In the genomic region with DNA sequence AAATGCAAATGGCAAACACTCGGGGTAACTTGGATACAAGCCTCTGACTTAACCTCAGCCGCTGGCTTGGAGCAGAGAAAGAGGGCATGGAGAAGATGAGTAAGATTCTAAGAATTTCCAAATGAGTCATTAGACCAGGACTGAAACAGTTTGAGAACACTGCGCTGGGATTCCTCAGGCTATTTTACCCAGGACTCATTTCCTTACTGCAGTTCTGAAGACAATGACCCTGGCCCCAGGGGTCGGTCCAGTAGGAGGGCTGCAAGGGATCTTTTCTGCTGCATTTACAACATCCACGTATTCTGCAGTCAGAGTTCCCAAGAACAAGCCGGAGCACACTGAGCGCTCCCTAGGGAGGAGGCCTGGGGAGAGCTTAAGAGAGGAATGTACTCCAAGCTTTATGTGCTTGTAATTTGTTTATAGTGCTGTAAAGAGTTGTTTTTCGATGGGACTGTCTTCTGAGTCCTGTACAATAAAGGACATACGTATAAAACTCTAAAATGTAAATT, we compare ENCODE assay signal across 2 cellular contexts.
TF ChIP-seq lines count a peak whose summit lies in the region.

No MANE protein-coding gene starts in this region.

TF ChIP-seq in IMR-90, 13 proteins besides CTCF, POLR2A, EP300 and RAD21:
- no peak for TF ChIP-seq CHD1 (IDR thresholded peaks at IDR 0.05; ENCODE audit: low read depth, low read length)
- TF ChIP-seq FOS (IDR thresholded peaks at IDR 0.05; ENCODE audit: low read depth, low read length), result peak; percentile 76; the same call in 1 of the 2 replicates
- 0 out of 2 replicates have a peak, but pooled peaks have one; percentile 17 for TF ChIP-seq MAZ (IDR thresholded peaks at IDR 0.05; ENCODE audit: borderline replicate concordance, low read depth, low read length)
TF ChIP-seq in IMR-90: peak in this region for 2.

TF ChIP-seq in H1, 55 proteins besides CTCF, POLR2A, EP300 and RAD21:
- TF ChIP-seq YY1 (IDR thresholded peaks at IDR 0.05; ENCODE audit: low read depth, low read length), result no peak
- no peak for TF ChIP-seq MAX (IDR thresholded peaks at IDR 0.05)
- peak; percentile 39; the same call in 1 of the 2 replicates for TF ChIP-seq ATF2 (IDR thresholded peaks at IDR 0.05; ENCODE audit: low read length)
- no peak for TF ChIP-seq KDM1A (IDR thresholded peaks at IDR 0.05; ENCODE audit: borderline replicate concordance, low read length)
- no peak for TF ChIP-seq SIX5 (IDR thresholded peaks at IDR 0.05; ENCODE audit: low read depth, low read length)
- no peak for TF ChIP-seq FOSL1 (IDR thresholded peaks at IDR 0.05; ENCODE audit: insufficient read depth, low read depth, low read length)
- no peak for TF ChIP-seq SIRT6 (IDR thresholded peaks at IDR 0.05; ENCODE audit: low read length)
- TF ChIP-seq PHF8 (conservative IDR thresholded peaks at IDR 0.05; ENCODE audit: low read depth, low read length), result no peak
- no peak for TF ChIP-seq BRCA1 (IDR thresholded peaks at IDR 0.05; ENCODE audit: low read depth, low read length)
- no peak for TF ChIP-seq SUZ12 (IDR thresholded peaks at IDR 0.05; ENCODE audit: low read length)
- peak; percentile 32 for TF ChIP-seq TAF7 (optimal IDR thresholded peaks at IDR 0.05; ENCODE audit: borderline replicate concordance, low read depth, low read length)
- TF ChIP-seq EZH2 (IDR thresholded peaks at IDR 0.05; ENCODE audit: low read depth, low read length, severe bottlenecking), result no peak
- peak; percentile 47 for TF ChIP-seq NANOG (IDR thresholded peaks at IDR 0.05; ENCODE audit: insufficient read depth, low read depth, low read length, poor library complexity, severe bottlenecking)
- TF ChIP-seq BCL11A (IDR thresholded peaks at IDR 0.05; ENCODE audit: low read depth in 2 of 2, low read length in 2 of 2), result peak in 1 of 2 experiments; percentile 37
- no peak for TF ChIP-seq HDAC6 (IDR thresholded peaks at IDR 0.05; ENCODE audit: low read depth, low read length)
- TF ChIP-seq RXRA (IDR thresholded peaks at IDR 0.05; ENCODE audit: insufficient read depth, low read depth, low read length), result no peak
- no peak for TF ChIP-seq CTBP2 (IDR thresholded peaks at IDR 0.05; ENCODE audit: borderline replicate concordance, insufficient read depth, insufficient read length, low read length)
- TF ChIP-seq TAF1 (IDR thresholded peaks at IDR 0.05; ENCODE audit: low read depth, low read length), result 0 out of 2 replicates have a peak, but pooled peaks have one; percentile 23
- TF ChIP-seq POU5F1 (IDR thresholded peaks at IDR 0.05; ENCODE audit: low read depth, low read length), result no peak
- TF ChIP-seq ASH2L (IDR thresholded peaks at IDR 0.05; ENCODE audit: low read length), result no peak
- TF ChIP-seq KDM5A (IDR thresholded peaks at IDR 0.05; ENCODE audit: low read length), result no peak
- TF ChIP-seq BACH1 (IDR thresholded peaks at IDR 0.05; ENCODE audit: low read length), result no peak
- no peak for TF ChIP-seq CBX8 (IDR thresholded peaks at IDR 0.05; ENCODE audit: borderline replicate concordance, low read depth, low read length)
- no peak for TF ChIP-seq ATF3 (IDR thresholded peaks at IDR 0.05; ENCODE audit: insufficient read depth, low read depth, low read length)
- 0 out of 2 replicates have a peak, but pooled peaks have one; percentile 48 for TF ChIP-seq TBP (IDR thresholded peaks at IDR 0.05; ENCODE audit: low read depth, low read length)
- TF ChIP-seq CHD1 (IDR thresholded peaks at IDR 0.05; ENCODE audit: low read depth, low read length), result no peak
- peak; percentile 87 for TF ChIP-seq JUN (IDR thresholded peaks at IDR 0.05; ENCODE audit: low read depth, low read length)
- no peak for TF ChIP-seq SP2 (IDR thresholded peaks at IDR 0.05; ENCODE audit: low read length)
- TF ChIP-seq RFX5 (IDR thresholded peaks at IDR 0.05; ENCODE audit: borderline replicate concordance, low read depth, low read length), result no peak
- TF ChIP-seq CHD7 (IDR thresholded peaks at IDR 0.05; ENCODE audit: insufficient replicate concordance, low read length), result peak; percentile 81
- no peak for TF ChIP-seq SAP30 (IDR thresholded peaks at IDR 0.05; ENCODE audit: insufficient read depth, insufficient replicate concordance, low read length)
- peak; percentile 96 for TF ChIP-seq JUND (IDR thresholded peaks at IDR 0.05; ENCODE audit: low read length)
- TF ChIP-seq TCF12 (IDR thresholded peaks at IDR 0.05; ENCODE audit: low read depth, low read length), result no peak
- TF ChIP-seq RNF2 (IDR thresholded peaks at IDR 0.05; ENCODE audit: borderline replicate concordance, low read depth, low read length, missing control alignments, poor library complexity, severe bottlenecking), result no peak
- TF ChIP-seq HDAC2 (IDR thresholded peaks at IDR 0.05; ENCODE audit: borderline replicate concordance in 1 of 2, low read depth in 2 of 2, low read length in 2 of 2), result peak in 1 of 2 experiments; percentile 82; a peak in 1 of 4 replicates
- TF ChIP-seq GABPA (IDR thresholded peaks at IDR 0.05; ENCODE audit: borderline replicate concordance, insufficient read depth, low read length), result no peak
- no peak for TF ChIP-seq POLR2AphosphoS5 (IDR thresholded peaks at IDR 0.05; ENCODE audit: low read depth, low read length)
- TF ChIP-seq TEAD4 (IDR thresholded peaks at IDR 0.05; ENCODE audit: low read depth, low read length), result peak; percentile 62; the same call in 1 of the 2 replicates
- TF ChIP-seq SRF (IDR thresholded peaks at IDR 0.05; ENCODE audit: low read depth, low read length), result no peak
- peak; percentile 70; the same call in 1 of the 2 replicates for TF ChIP-seq SP1 (IDR thresholded peaks at IDR 0.05; ENCODE audit: low read depth, low read length)
- no peak for TF ChIP-seq USF2 (IDR thresholded peaks at IDR 0.05; ENCODE audit: low read length)
- TF ChIP-seq, protein P1, sequence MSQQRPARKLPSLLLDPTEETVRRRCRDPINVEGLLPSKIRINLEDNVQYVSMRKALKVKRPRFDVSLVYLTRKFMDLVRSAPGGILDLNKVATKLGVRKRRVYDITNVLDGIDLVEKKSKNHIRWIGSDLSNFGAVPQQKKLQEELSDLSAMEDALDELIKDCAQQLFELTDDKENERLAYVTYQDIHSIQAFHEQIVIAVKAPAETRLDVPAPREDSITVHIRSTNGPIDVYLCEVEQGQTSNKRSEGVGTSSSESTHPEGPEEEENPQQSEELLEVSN (IDR thresholded peaks at IDR 0.05), result no peak
- no peak for TF ChIP-seq SIN3A (conservative IDR thresholded peaks at IDR 0.05 in 1 of 2, IDR thresholded peaks at IDR 0.05 in 1 of 2; ENCODE audit: low read depth in 1 of 2, low read length in 2 of 2)
- peak; percentile 76; the same call in 1 of the 2 replicates for TF ChIP-seq SP4 (IDR thresholded peaks at IDR 0.05; ENCODE audit: low read length)
- no peak for TF ChIP-seq EGR1 (IDR thresholded peaks at IDR 0.05; ENCODE audit: borderline replicate concordance, low read depth, low read length)
- TF ChIP-seq CREB1 (IDR thresholded peaks at IDR 0.05), result no peak
- TF ChIP-seq NRF1 (IDR thresholded peaks at IDR 0.05; ENCODE audit: low read depth, low read length), result no peak
- no peak for TF ChIP-seq MAFK (IDR thresholded peaks at IDR 0.05; ENCODE audit: low read depth, low read length)
- no peak for TF ChIP-seq CEBPB (IDR thresholded peaks at IDR 0.05; ENCODE audit: low read depth, low read length)
- no peak for TF ChIP-seq RBBP5 (IDR thresholded peaks at IDR 0.05; ENCODE audit: borderline replicate concordance, low read depth, low read length)
TF ChIP-seq in H1: peak in this region for 13.
